Comparison of ENCODE assay signal across 17 cellular contexts in the genomic region with DNA sequence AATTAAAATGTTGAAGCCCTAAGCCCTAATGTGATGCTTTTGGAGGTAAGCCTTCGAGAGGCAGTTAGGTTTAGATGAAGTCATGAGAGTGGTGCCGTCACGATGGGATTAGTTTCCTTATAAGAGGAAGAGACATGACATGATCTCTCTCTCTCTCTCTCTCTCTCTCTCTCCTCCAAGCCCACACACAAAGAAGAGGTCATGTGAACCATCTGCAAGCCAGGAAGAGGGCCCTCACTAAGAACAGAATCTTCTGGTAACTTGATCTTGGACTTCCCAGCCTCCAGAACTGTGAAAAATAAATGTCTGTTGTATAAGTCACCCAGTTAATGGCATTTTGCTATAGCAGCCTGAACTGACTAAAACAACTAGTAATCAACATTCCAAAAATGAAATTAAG.
DNase-seq lines count a peak whose midpoint lies in the region; ATAC-seq and TF ChIP-seq lines count a peak whose summit lies in the region.
"Had no signal": no experiment of that assay in that cellular context is flagged by ENCODE, and none has a peak within 500 bp of the region (broad histone marks: within the 10 kb centered on the region; RNA-seq: fewer than 3 reads in every experiment).

No MANE protein-coding gene starts in this region.

- no peak overlapping the region for H3K4me3 ChIP-seq in choroid plexus epithelial cell (ENCODE audit: low read depth, low read length)
- H3K4me3 ChIP-seq: BLaER1 treated with 17β-estradiol and CSF1 and Interleukin-3, amounts not matched to agents 10 nM and 100 nM had no signal

- H3K36me3 Mint-ChIP-seq in activated naive CD4-positive, alpha-beta T cell treated with anti-CD3 and anti-CD28 coated beads, Interleukin-2, amount 50 U/mL, for 72 hours, result peaks cover 5 to 22% of the 10 kb centered on the region in 2 donors
- H3K36me3 Mint-ChIP-seq in activated CD4-positive, alpha-beta memory T cell treated with anti-CD3 and anti-CD28 coated beads, Interleukin-2, amount 10 ng/mL, durations not matched to agents 7 days and 5 days (ENCODE audit: low read depth), result peaks cover 14% of the 10 kb centered on the region
- H3K36me3 Mint-ChIP-seq: CD8-positive, alpha-beta T cell had no signal

- H3K4me3 Mint-ChIP-seq in activated CD4-positive, alpha-beta memory T cell treated with anti-CD3 and anti-CD28 coated beads, Interleukin-2, amount 10 ng/mL, durations not matched to agents 7 days and 5 days, result no peak overlapping the region
- H3K4me3 Mint-ChIP-seq: B cell; CD8-positive, alpha-beta T cell had no signal

- H3K4me1 Mint-ChIP-seq in activated CD4-positive, alpha-beta memory T cell treated with anti-CD3 and anti-CD28 coated beads, Interleukin-2, amount 10 ng/mL, durations not matched to agents 7 days and 5 days, result peaks cover 37% of the 10 kb centered on the region

- no peaks in the 10 kb centered on the region for H3K27me3 Mint-ChIP-seq in activated CD4-positive, alpha-beta memory T cell treated with anti-CD3 and anti-CD28 coated beads, Interleukin-2, amount 10 ng/mL, durations not matched to agents 7 days and 5 days

- no peak for ATAC-seq in activated naive CD4-positive, alpha-beta T cell treated with anti-CD3 and anti-CD28 coated beads, Interleukin-2, amount 50 U/mL, for 72 hours
- ATAC-seq in GM18520 (IDR thresholded peaks at IDR 0.05; ENCODE audit: unreplicated experiment), result no peak
- ATAC-seq: CD8-positive, alpha-beta T cell had no signal

- DNase-seq in EL, result peak; percentile 35
- peak; percentile 27 for DNase-seq in HT1080 (ENCODE audit: low read depth)
- DNase-seq in choroid plexus epithelial cell (ENCODE audit: low read depth), result peak; percentile 29
- DNase-seq in iris pigment epithelial cell (ENCODE audit: low read depth), result peak; percentile 60
- DNase-seq in activated naive CD4-positive, alpha-beta T cell treated with anti-CD3 and anti-CD28 coated beads, Interleukin-2, amount 50 U/mL, for 72 hours (ENCODE audit: low spot score in 2 of 2), result no peak
- DNase-seq in activated CD4-positive, alpha-beta memory T cell treated with anti-CD3 and anti-CD28 coated beads, Interleukin-2, amount 10 ng/mL, durations not matched to agents 7 days and 5 days, result no peak
- no peak for DNase-seq in activated gamma-delta T cell (lab: John Stamatoyannopoulos, UW)
- DNase-seq: Calu3; CD8-positive, alpha-beta T cell; DMS 273 treated with DMSO at 0.1 percent for 48 hours; DMS53; GOT3; H7; KG1 had no signal

- TF ChIP-seq CTCF in choroid plexus epithelial cell (conservative IDR thresholded peaks at IDR 0.05; ENCODE audit: low read depth, low read length), result no peak

- CTCF ChIA-PET in activated CD4-positive, alpha-beta memory T cell treated with anti-CD3 and anti-CD28 coated beads, Interleukin-2, amount 10 ng/mL, durations not matched to agents 7 days and 5 days (lab: Charles Lee), result interaction anchor here (1.2 to 1.8 kb wide), 2 partner anchors 10 to 16 kb away, joined by 4 to 10 read pairs; no protein-coding TSS in a partner anchor

- no peak overlapping the region for H3K27ac Mint-ChIP-seq in activated naive CD4-positive, alpha-beta T cell treated with anti-CD3 and anti-CD28 coated beads, Interleukin-2, amount 50 U/mL, for 72 hours
- H3K27ac Mint-ChIP-seq in activated CD4-positive, alpha-beta memory T cell treated with anti-CD3 and anti-CD28 coated beads, Interleukin-2, amount 10 ng/mL, durations not matched to agents 7 days and 5 days, result no peak overlapping the region
- H3K27ac Mint-ChIP-seq: B cell; CD8-positive, alpha-beta T cell had no signal

- POLR2A ChIA-PET in activated CD4-positive, alpha-beta memory T cell treated with anti-CD3 and anti-CD28 coated beads, Interleukin-2, amount 10 ng/mL, durations not matched to agents 7 days and 5 days (lab: Charles Lee), result no interaction called here

- H3K9me3 Mint-ChIP-seq in activated naive CD4-positive, alpha-beta T cell treated with anti-CD3 and anti-CD28 coated beads, Interleukin-2, amount 50 U/mL, for 72 hours, result peaks cover 5 to 14% of the 10 kb centered on the region in 2 donors
- H3K9me3 Mint-ChIP-seq in activated CD4-positive, alpha-beta memory T cell treated with anti-CD3 and anti-CD28 coated beads, Interleukin-2, amount 10 ng/mL, durations not matched to agents 7 days and 5 days, result peaks cover 3% of the 10 kb centered on the region

Comparison
In these comparisons a context has a peak if more than half of its experiments do, and no peak if none do; other contexts are left out.
1. DNase-seq: peak in EL (single experiment), HT1080 (single experiment), choroid plexus epithelial cell (single experiment) and iris pigment epithelial cell (single experiment); none in activated naive CD4-positive, alpha-beta T cell treated with anti-CD3 and anti-CD28 coated beads, Interleukin-2, amount 50 U/mL, for 72 hours (0 of 2), activated CD4-positive, alpha-beta memory T cell treated with anti-CD3 and anti-CD28 coated beads, Interleukin-2, amount 10 ng/mL, durations not matched to agents 7 days and 5 days (single experiment) and activated gamma-delta T cell (single experiment).